Comparison of ENCODE assay signal across 14 cellular contexts in the genomic region with DNA sequence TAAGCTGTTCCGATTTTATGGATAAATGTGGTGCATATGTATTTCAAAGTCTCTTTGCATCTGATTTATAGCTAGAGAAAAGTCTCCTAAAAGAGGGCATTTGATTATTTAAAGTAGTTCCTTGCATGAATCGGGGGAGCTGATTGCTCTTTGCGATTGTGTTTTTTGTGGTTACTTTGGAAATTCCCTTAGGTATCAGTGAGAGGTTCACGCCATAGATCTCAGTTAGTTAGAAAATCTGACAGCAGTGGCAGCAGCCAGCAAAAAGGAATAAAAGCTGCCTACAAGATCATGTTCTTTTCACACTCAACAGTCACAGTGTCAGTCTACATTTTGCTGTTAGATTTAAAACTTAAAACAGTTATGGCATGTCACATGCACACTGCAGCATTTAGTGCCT.
DNase-seq lines count a peak whose midpoint lies in the region; TF ChIP-seq lines count a peak whose summit lies in the region.
"Had no signal": no experiment of that assay in that cellular context is flagged by ENCODE, and none has a peak within 500 bp of the region (broad histone marks: within the 10 kb centered on the region; RNA-seq: fewer than 3 reads in every experiment).

No MANE protein-coding gene starts in this region.

- no peaks in the 10 kb centered on the region for H3K9me2 ChIP-seq in Karpas-422 (replicated peaks; ENCODE audit: insufficient read depth, low read length)
- H3K9me2 ChIP-seq in SU-DHL-6 (replicated peaks; ENCODE audit: insufficient read depth, low read length), result no peaks in the 10 kb centered on the region

- H3K79me2 ChIP-seq in Karpas-422 (ENCODE audit: low read length) (no peaks in the 10 kb centered on the region), SU-DHL-6 (ENCODE audit: insufficient read depth, low read length) (no peaks in the 10 kb centered on the region)

- H4K20me1 ChIP-seq in Karpas-422 (ENCODE audit: insufficient read depth, low read depth, low read length) (no peaks in the 10 kb centered on the region), SU-DHL-6 (ENCODE audit: low read depth, low read length) (no peaks in the 10 kb centered on the region)
- H4K20me1 ChIP-seq: BLaER1 treated with 17β-estradiol and CSF1 and Interleukin-3, amounts not matched to agents 10 nM and 100 nM had no signal

- no peaks in the 10 kb centered on the region for H3F3A ChIP-seq in SU-DHL-6 (ENCODE audit: insufficient read depth)

- H3K9me3 ChIP-seq in Karpas-422 (ENCODE audit: low read length) (no peaks in the 10 kb centered on the region), SU-DHL-6 (ENCODE audit: insufficient read depth, low read length) (no peaks in the 10 kb centered on the region)
- H3K9me3 ChIP-seq: BLaER1 treated with 17β-estradiol and CSF1 and Interleukin-3, amounts not matched to agents 10 nM and 100 nM; HAP-1 had no signal

- DNase-seq in HEK293T (ENCODE audit: extremely low spot score), result no peak
- DNase-seq in Karpas-422, result no peak
- DNase-seq in EL, result no peak
- no peak for DNase-seq in effector CD4-positive, alpha-beta T cell
- DNase-seq in GDM1 (lab: John Stamatoyannopoulos, UW), result no peak
- DNase-seq: Calu3; CD8-positive, alpha-beta T cell; DMS79 treated with DMSO at 0.1 percent for 48 hours; GM23248; HFFc6; IMR-90 had no signal

- H3K4me2 ChIP-seq in Karpas-422 (ENCODE audit: low read depth, low read length, poor library complexity, severe bottlenecking), result no peak overlapping the region
- peak overlapping the region; percentile 22 for H3K4me2 ChIP-seq in SU-DHL-6 (ENCODE audit: low read depth, low read length, poor library complexity, severe bottlenecking)
- H3K4me2 ChIP-seq: BLaER1 treated with 17β-estradiol and CSF1 and Interleukin-3, amounts not matched to agents 10 nM and 100 nM had no signal

- POLR2A ChIA-PET in HEK293T (lab: Yijun Ruan, JAX), result no interaction called here

- CTCF ChIA-PET in HEK293T (lab: Yijun Ruan, JAX), result interaction anchor here (0.7 to 1.1 kb wide), 3 partner anchors 9 to 102 kb away, joined by 3 read pairs; no protein-coding TSS in a partner anchor

- H3K4me1 ChIP-seq in Karpas-422 (ENCODE audit: low read length), result no peaks in the 10 kb centered on the region
- H3K4me1 ChIP-seq: BLaER1 treated with 17β-estradiol and CSF1 and Interleukin-3, amounts not matched to agents 10 nM and 100 nM had no signal

- H3K4me3 ChIP-seq in Karpas-422 (ENCODE audit: low read length) (no peak overlapping the region), SU-DHL-6 (ENCODE audit: insufficient read depth, low read length, poor library complexity, severe bottlenecking) (no peak overlapping the region)
- H3K4me3 ChIP-seq: BLaER1 treated with 17β-estradiol and CSF1 and Interleukin-3, amounts not matched to agents 10 nM and 100 nM; GM23248; HAP-1 had no signal

- H2AFZ ChIP-seq in Karpas-422 (ENCODE audit: low read length) (0 out of 2 replicates have a peak overlapping the region, but pooled peaks have one; percentile 10), SU-DHL-6 (ENCODE audit: low read depth, low read length, severe bottlenecking) (peak overlapping the region; percentile 75)
- H2AFZ ChIP-seq: GM23248 had no signal

- H3K9ac ChIP-seq in Karpas-422 (ENCODE audit: low read length) (no peak overlapping the region), SU-DHL-6 (ENCODE audit: low read length) (no peak overlapping the region)
- H3K9ac ChIP-seq: BLaER1 treated with 17β-estradiol and CSF1 and Interleukin-3, amounts not matched to agents 10 nM and 100 nM; GM23248 had no signal

- H3K36me3 ChIP-seq in Karpas-422 (ENCODE audit: insufficient read depth, low read length), result no peaks in the 10 kb centered on the region
- H3K36me3 ChIP-seq in SU-DHL-6 (ENCODE audit: low read length), result no peaks in the 10 kb centered on the region
- H3K36me3 ChIP-seq: BLaER1 treated with 17β-estradiol and CSF1 and Interleukin-3, amounts not matched to agents 10 nM and 100 nM; HAP-1 had no signal

- no peak for TF ChIP-seq CTCF in SU-DHL-6 (IDR thresholded peaks at IDR 0.05; ENCODE audit: insufficient read depth, low read length, poor library complexity, severe bottlenecking)

- H3K27ac ChIP-seq in Karpas-422 (ENCODE audit: low read length) (no peak overlapping the region), SU-DHL-6 (ENCODE audit: low read depth, low read length) (no peak overlapping the region)
- H3K27ac ChIP-seq: BLaER1 treated with 17β-estradiol and CSF1 and Interleukin-3, amounts not matched to agents 10 nM and 100 nM; GM23248 had no signal

- H3K27me3 ChIP-seq in Karpas-422 (ENCODE audit: low read length) (no peaks in the 10 kb centered on the region), SU-DHL-6 (ENCODE audit: low read length) (no peaks in the 10 kb centered on the region)
- H3K27me3 ChIP-seq: BLaER1 treated with 17β-estradiol and CSF1 and Interleukin-3, amounts not matched to agents 10 nM and 100 nM had no signal

TF ChIP-seq in HEK293T, 16 proteins besides CTCF, POLR2A, EP300 and RAD21:
- TF ChIP-seq SP1 (IDR thresholded peaks at IDR 0.05), result no peak
- TF ChIP-seq, protein P1, sequence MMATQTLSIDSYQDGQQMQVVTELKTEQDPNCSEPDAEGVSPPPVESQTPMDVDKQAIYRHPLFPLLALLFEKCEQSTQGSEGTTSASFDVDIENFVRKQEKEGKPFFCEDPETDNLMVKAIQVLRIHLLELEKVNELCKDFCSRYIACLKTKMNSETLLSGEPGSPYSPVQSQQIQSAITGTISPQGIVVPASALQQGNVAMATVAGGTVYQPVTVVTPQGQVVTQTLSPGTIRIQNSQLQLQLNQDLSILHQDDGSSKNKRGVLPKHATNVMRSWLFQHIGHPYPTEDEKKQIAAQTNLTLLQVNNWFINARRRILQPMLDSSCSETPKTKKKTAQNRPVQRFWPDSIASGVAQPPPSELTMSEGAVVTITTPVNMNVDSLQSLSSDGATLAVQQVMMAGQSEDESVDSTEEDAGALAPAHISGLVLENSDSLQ (IDR thresholded peaks at IDR 0.05), result 0 out of 2 replicates have a peak, but pooled peaks have one; percentile 23
